ENCODE assay signal across 1 cellular context in the genomic region with DNA sequence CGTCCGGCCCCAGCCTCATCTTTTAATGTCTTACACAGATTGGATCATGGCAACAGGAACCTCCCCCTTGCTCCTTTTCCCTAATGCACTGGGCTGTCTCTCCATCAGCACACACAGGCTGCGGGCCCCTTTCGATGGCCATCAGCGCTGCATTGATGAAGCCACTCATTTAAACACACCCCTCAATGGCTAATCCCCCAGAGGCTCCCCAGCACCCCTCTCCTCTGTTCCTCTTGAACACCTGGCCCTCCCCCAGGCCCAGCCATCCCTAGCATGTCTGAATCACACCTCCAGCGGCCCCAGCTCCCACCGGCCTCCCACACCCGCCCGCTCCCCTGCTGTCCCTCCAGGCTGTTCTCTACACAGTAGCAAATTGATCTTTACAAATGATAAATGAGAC.
TF ChIP-seq lines count a peak whose summit lies in the region.

No MANE protein-coding gene starts in this region.

TF ChIP-seq in SK-N-SH, 30 proteins besides CTCF, POLR2A, EP300 and RAD21:
- TF ChIP-seq SMC3 (IDR thresholded peaks at IDR 0.05; ENCODE audit: low read depth, low read length) (no peak), ELF1 (IDR thresholded peaks at IDR 0.05) (no peak), JUND (IDR thresholded peaks at IDR 0.05) (no peak), GABPA (IDR thresholded peaks at IDR 0.05; ENCODE audit: low read depth) (no peak)
- TF ChIP-seq, protein P1, sequence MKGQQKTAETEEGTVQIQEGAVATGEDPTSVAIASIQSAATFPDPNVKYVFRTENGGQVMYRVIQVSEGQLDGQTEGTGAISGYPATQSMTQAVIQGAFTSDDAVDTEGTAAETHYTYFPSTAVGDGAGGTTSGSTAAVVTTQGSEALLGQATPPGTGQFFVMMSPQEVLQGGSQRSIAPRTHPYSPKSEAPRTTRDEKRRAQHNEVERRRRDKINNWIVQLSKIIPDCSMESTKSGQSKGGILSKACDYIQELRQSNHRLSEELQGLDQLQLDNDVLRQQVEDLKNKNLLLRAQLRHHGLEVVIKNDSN (IDR thresholded peaks at IDR 0.05; ENCODE audit: borderline replicate concordance, low read depth): no peak
- TF ChIP-seq, protein P2, sequence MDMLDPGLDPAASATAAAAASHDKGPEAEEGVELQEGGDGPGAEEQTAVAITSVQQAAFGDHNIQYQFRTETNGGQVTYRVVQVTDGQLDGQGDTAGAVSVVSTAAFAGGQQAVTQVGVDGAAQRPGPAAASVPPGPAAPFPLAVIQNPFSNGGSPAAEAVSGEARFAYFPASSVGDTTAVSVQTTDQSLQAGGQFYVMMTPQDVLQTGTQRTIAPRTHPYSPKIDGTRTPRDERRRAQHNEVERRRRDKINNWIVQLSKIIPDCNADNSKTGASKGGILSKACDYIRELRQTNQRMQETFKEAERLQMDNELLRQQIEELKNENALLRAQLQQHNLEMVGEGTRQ (IDR thresholded peaks at IDR 0.05; ENCODE audit: borderline replicate concordance, low read depth, low read length): no peak
